Comparison of ENCODE assay signal across 14 cellular contexts in genomic region chr9:99398241-99398640, GRCh38.
DNase-seq lines count a peak whose midpoint lies in the region; ATAC-seq lines count a peak whose summit lies in the region.
"Had no signal": no experiment of that assay in that cellular context is flagged by ENCODE, and none has a peak within 500 bp of the region (broad histone marks: within the 10 kb centered on the region; RNA-seq: fewer than 3 reads in every experiment).

No MANE protein-coding gene starts in this region.

- no peak overlapping the region for H3K4me2 ChIP-seq in mesendoderm (ENCODE audit: low read length)

- no peaks in the 10 kb centered on the region for H3K27me3 ChIP-seq in mesendoderm (ENCODE audit: insufficient read depth, low read length, poor library complexity)

- DNase-seq in EL (peak; percentile 20), HT1080 (ENCODE audit: low read depth) (peak; percentile 15), SK-N-DZ (ENCODE audit: low spot score) (peak; percentile 87), mesendoderm (peak; percentile 44), mesenteric fat pad (ENCODE audit: low spot score) (no peak), COLO829 (ENCODE audit: low spot score) (no peak)
- DNase-seq: Calu3; CD4-positive, alpha-beta T cell; NCI-H1417 treated with DMSO at 0.1 percent for 48 hours; NCI-H1930; NCI-H774 had no signal

- H4K5ac ChIP-seq in mesendoderm (ENCODE audit: low read length) = no peak overlapping the region

- H3K4ac ChIP-seq in mesendoderm (ENCODE audit: low read depth, low read length) = no peak overlapping the region

- H3K79me2 ChIP-seq in mesendoderm (ENCODE audit: control insufficient read depth, insufficient read depth, low read length) = no peaks in the 10 kb centered on the region

- ATAC-seq in HG03280 (IDR thresholded peaks at IDR 0.05; ENCODE audit: unreplicated experiment) = no peak
- ATAC-seq: Panc1, Right ventricle myocardium inferior had no signal

- no peak overlapping the region for H2BK15ac ChIP-seq in mesendoderm (replicated peaks; ENCODE audit: low read depth)

- no peak overlapping the region for H2BK5ac ChIP-seq in mesendoderm (ENCODE audit: low read length)

- no CpG with 5 or more reads among the region's 2 CpGs for WGBS in mesendoderm (ENCODE audit: extremely low coverage, insufficient coverage, low lambda C conversion rate)

- no peaks in the 10 kb centered on the region for H3K4me1 ChIP-seq in mesendoderm (ENCODE audit: control insufficient read depth, low read depth, low read length)

- H3K4me3 ChIP-seq in mesendoderm (ENCODE audit: low read length) = no peak overlapping the region

- H3K79me1 ChIP-seq in mesendoderm (ENCODE audit: low read length) = no peaks in the 10 kb centered on the region

- H2AK5ac ChIP-seq in mesendoderm (ENCODE audit: low read length) = no peak overlapping the region

- no peak overlapping the region for H3K9ac ChIP-seq in mesendoderm (ENCODE audit: low read length)

- H2BK120ac ChIP-seq in mesendoderm (ENCODE audit: low read depth, low read length) = no peak overlapping the region

- no peak overlapping the region for H3K56ac ChIP-seq in mesendoderm (ENCODE audit: low read length)

- no peak overlapping the region for H4K8ac ChIP-seq in mesendoderm (ENCODE audit: low read depth, low read length)

- no peaks in the 10 kb centered on the region for H3K36me3 ChIP-seq in mesendoderm (ENCODE audit: control insufficient read depth, insufficient read depth, low read length)

- no peak overlapping the region for H3K18ac ChIP-seq in mesendoderm (ENCODE audit: low read length)

- no peak overlapping the region for H3K23ac ChIP-seq in mesendoderm (ENCODE audit: low read length)

- no peak overlapping the region for H3K27ac ChIP-seq in mesendoderm (ENCODE audit: low read depth, low read length)

Comparison
In these comparisons a context has a peak if more than half of its experiments do, and no peak if none do; other contexts are left out.
1. DNase-seq: peak in EL (single experiment), HT1080 (single experiment), SK-N-DZ (single experiment) and mesendoderm (single experiment); none in mesenteric fat pad (single experiment) and COLO829 (single experiment).